ENCODE assay signal across 11 cellular contexts in genomic region chr9:125559194-125559593, GRCh38.
DNase-seq lines count a peak whose midpoint lies in the region; ATAC-seq and TF ChIP-seq lines count a peak whose summit lies in the region.
"Had no signal": no experiment of that assay in that cellular context is flagged by ENCODE, and none has a peak within 500 bp of the region (broad histone marks: within the 10 kb centered on the region; RNA-seq: fewer than 3 reads in every experiment).

No MANE protein-coding gene starts in this region.

- peaks cover 3% of the 10 kb centered on the region for H3K36me3 Mint-ChIP-seq in nephron (ENCODE audit: low read depth)
- H3K36me3 Mint-ChIP-seq in activated naive CD4-positive, alpha-beta T cell treated with anti-CD3 and anti-CD28 coated beads for 36 hours (ENCODE audit: low read depth) = peaks cover 15% of the 10 kb centered on the region

- CTCF ChIA-PET in activated naive CD4-positive, alpha-beta T cell treated with anti-CD3 and anti-CD28 coated beads for 36 hours (lab: Charles Lee) = interaction anchor here (0.6 to 2.0 kb wide), 21 partner anchors 9 to 397 kb away, joined by 3 to 13 read pairs (median 4); partner anchors contain the start of gene MAPKAP1

- no peaks in the 10 kb centered on the region for H3K9me3 ChIP-seq in adipocyte (ENCODE audit: control insufficient read depth, low read length)
- H3K9me3 ChIP-seq in stomach smooth muscle (ENCODE audit: control insufficient read depth in 2 of 2, low read length in 2 of 2) = no peaks in the 10 kb centered on the region
- H3K9me3 ChIP-seq: BLaER1 had no signal

- H3K36me3 ChIP-seq in adipocyte (ENCODE audit: control insufficient read depth, insufficient read depth, low read length, severe bottlenecking) = peaks cover 20% of the 10 kb centered on the region
- H3K36me3 ChIP-seq in stomach smooth muscle (ENCODE audit: control insufficient read depth in 2 of 2, insufficient read depth in 2 of 2, low read length in 2 of 2) = no peaks in the 10 kb centered on the region

- H3K4me1 ChIP-seq in adipocyte (ENCODE audit: control insufficient read depth, insufficient read depth, low read length) = peaks cover 8% of the 10 kb centered on the region
- H3K4me1 ChIP-seq in stomach smooth muscle (ENCODE audit: control insufficient read depth, insufficient read depth, low read length) = peaks cover 16% of the 10 kb centered on the region

- intact Hi-C loops in Right ventricle myocardium superior (cut with DNase I) = no loop called here
- intact Hi-C loops in left cardiac atrium (cut with DNase I) = loop anchor here in 1 of 2 donors (2.0 to 10.0 kb wide), 2 partner anchors 72 to 666 kb away; no protein-coding TSS in a partner anchor
- intact Hi-C loops in activated naive CD4-positive, alpha-beta T cell treated with anti-CD3 and anti-CD28 coated beads for 36 hours (cut with micrococcal nuclease) = loop anchor here (2.0 kb wide), 3 partner anchors 670 to 932 kb away; no protein-coding TSS in a partner anchor

- H3K4me3 ChIP-seq in adipocyte (ENCODE audit: low read length) (no peak overlapping the region), stomach smooth muscle (ENCODE audit: low read length in 2 of 2) (no peak overlapping the region)
- H3K4me3 ChIP-seq: BLaER1 had no signal

- peak overlapping the region; percentile 25 for H3K9ac ChIP-seq in adipocyte (ENCODE audit: low read length)
- no peak overlapping the region for H3K9ac ChIP-seq in stomach smooth muscle (ENCODE audit: low read length in 2 of 2)
- H3K9ac ChIP-seq: BLaER1 had no signal

- ATAC-seq in Right ventricle myocardium superior (ENCODE audit: poor library complexity) (peak; percentile 38), left cardiac atrium (no peak), HG02642 (IDR thresholded peaks at IDR 0.05; ENCODE audit: poor library complexity, unreplicated experiment) (no peak)
- no peak for ATAC-seq in stimulated activated naive CD8-positive, alpha-beta T cell treated with anti-CD3 and anti-CD28 coated beads, Interleukin-15, amount 100 ng/mL, for 72 hours

- peak overlapping the region; percentile 87 to 96 (median 90) for H3K27ac Mint-ChIP-seq in nephron
- H3K27ac Mint-ChIP-seq in activated naive CD4-positive, alpha-beta T cell treated with anti-CD3 and anti-CD28 coated beads for 36 hours = no peak overlapping the region
- H3K27ac Mint-ChIP-seq in stimulated activated naive CD8-positive, alpha-beta T cell treated with anti-CD3 and anti-CD28 coated beads, Interleukin-15, amount 100 ng/mL, for 72 hours = no peak overlapping the region
- H3K27ac Mint-ChIP-seq: CD8-positive, alpha-beta T cell had no signal

- no peaks in the 10 kb centered on the region for H3K27me3 Mint-ChIP-seq in nephron (ENCODE audit: low read depth)
- no peaks in the 10 kb centered on the region for H3K27me3 Mint-ChIP-seq in activated naive CD4-positive, alpha-beta T cell treated with anti-CD3 and anti-CD28 coated beads for 36 hours (ENCODE audit: low read depth)
- H3K27me3 Mint-ChIP-seq in stimulated activated naive CD8-positive, alpha-beta T cell treated with anti-CD3 and anti-CD28 coated beads, Interleukin-15, amount 100 ng/mL, for 72 hours = no peaks in the 10 kb centered on the region

- H3K4me3 Mint-ChIP-seq in nephron = no peak overlapping the region
- no peak overlapping the region for H3K4me3 Mint-ChIP-seq in activated naive CD4-positive, alpha-beta T cell treated with anti-CD3 and anti-CD28 coated beads for 36 hours
- H3K4me3 Mint-ChIP-seq in stimulated activated naive CD8-positive, alpha-beta T cell treated with anti-CD3 and anti-CD28 coated beads, Interleukin-15, amount 100 ng/mL, for 72 hours = no peak overlapping the region
- H3K4me3 Mint-ChIP-seq: CD8-positive, alpha-beta T cell had no signal

- H3K9me3 Mint-ChIP-seq in nephron = no peaks in the 10 kb centered on the region
- H3K9me3 Mint-ChIP-seq in activated naive CD4-positive, alpha-beta T cell treated with anti-CD3 and anti-CD28 coated beads for 36 hours = no peaks in the 10 kb centered on the region
- no peaks in the 10 kb centered on the region for H3K9me3 Mint-ChIP-seq in stimulated activated naive CD8-positive, alpha-beta T cell treated with anti-CD3 and anti-CD28 coated beads, Interleukin-15, amount 100 ng/mL, for 72 hours
- H3K9me3 Mint-ChIP-seq: CD8-positive, alpha-beta T cell had no signal

- DNase-seq in Right ventricle myocardium superior (no peak), left cardiac atrium (no peak), adipocyte (ENCODE audit: low read depth) (no peak)
- no peak for DNase-seq in activated naive CD4-positive, alpha-beta T cell treated with anti-CD3 and anti-CD28 coated beads for 36 hours
- no peak for DNase-seq in stimulated activated naive CD8-positive, alpha-beta T cell treated with anti-CD3 and anti-CD28 coated beads, Interleukin-15, amount 100 ng/mL, for 72 hours
- DNase-seq: NCI-H446 treated with DMSO at 0.1 percent for 48 hours had no signal

- no peaks in the 10 kb centered on the region for H3K27me3 ChIP-seq in adipocyte (replicated peaks; ENCODE audit: control insufficient read depth, insufficient read depth, low read length)
- no peaks in the 10 kb centered on the region for H3K27me3 ChIP-seq in stomach smooth muscle (ENCODE audit: control insufficient read depth in 1 of 2, insufficient read depth in 2 of 2, low read length in 2 of 2)
- H3K27me3 ChIP-seq: BLaER1 had no signal

- peaks cover 51% of the 10 kb centered on the region for H3K4me1 Mint-ChIP-seq in nephron
- H3K4me1 Mint-ChIP-seq in activated naive CD4-positive, alpha-beta T cell treated with anti-CD3 and anti-CD28 coated beads for 36 hours (ENCODE audit: low read depth) = peaks cover 11% of the 10 kb centered on the region
- H3K4me1 Mint-ChIP-seq in stimulated activated naive CD8-positive, alpha-beta T cell treated with anti-CD3 and anti-CD28 coated beads, Interleukin-15, amount 100 ng/mL, for 72 hours = peaks cover 13% of the 10 kb centered on the region

- H3K27ac ChIP-seq in stomach smooth muscle (ENCODE audit: low read length) = peak overlapping the region; percentile 50
- H3K27ac ChIP-seq: BLaER1 had no signal

- no peak for TF ChIP-seq CTCF in nephron (IDR thresholded peaks at IDR 0.05; ENCODE audit: unreplicated experiment in 3 of 3)

Comparison
In these comparisons a context has a peak if more than half of its experiments do, and no peak if none do; other contexts are left out.
1. H3K27ac Mint-ChIP-seq: peak in nephron (3 of 3); none in activated naive CD4-positive, alpha-beta T cell treated with anti-CD3 and anti-CD28 coated beads for 36 hours (single experiment) and stimulated activated naive CD8-positive, alpha-beta T cell treated with anti-CD3 and anti-CD28 coated beads, Interleukin-15, amount 100 ng/mL, for 72 hours (0 of 2).